ENCODE assay signal across 14 cellular contexts in genomic region chr20:50328996-50329898, GRCh38.
A peak's percentile ranks its signal among the peaks of the same experiment; 100 is the strongest.
DNase-seq lines count a peak whose midpoint lies in the region; ATAC-seq, FAIRE-seq and TF ChIP-seq lines count a peak whose summit lies in the region.
"Had no signal": no experiment of that assay in that cellular context is flagged by ENCODE, and none has a peak within 500 bp of the region (broad histone marks: within the 10 kb centered on the region; RNA-seq: fewer than 3 reads in every experiment).

No MANE protein-coding gene starts in this region.

- no peaks in the 10 kb centered on the region for H3K36me3 ChIP-seq in HEK293 (ENCODE audit: control insufficient read depth in 2 of 2, insufficient read depth in 1 of 2, low read length in 2 of 2)
- H3K36me3 ChIP-seq in K562 (ENCODE audit: control insufficient read depth, insufficient read depth, low read length) = no peaks in the 10 kb centered on the region
- no peaks in the 10 kb centered on the region for H3K36me3 ChIP-seq in spleen
- H3K36me3 ChIP-seq in BE2C = no peaks in the 10 kb centered on the region
- H3K36me3 ChIP-seq: BLaER1 treated with 17β-estradiol and CSF1 and Interleukin-3, amounts not matched to agents 10 nM and 100 nM had no signal

- H3K4me3 Mint-ChIP-seq in activated naive CD8-positive, alpha-beta T cell treated with anti-CD3 and anti-CD28 coated beads, Interleukin-2, amount 50 U/mL, for 24 hours = no peak overlapping the region
- no peak overlapping the region for H3K4me3 Mint-ChIP-seq in activated naive CD8-positive, alpha-beta T cell treated with anti-CD3 and anti-CD28 coated beads for 36 hours
- H3K4me3 Mint-ChIP-seq: CD4-positive, CD25-positive, alpha-beta regulatory T cell had no signal

- WGBS in K562 (ENCODE audit: insufficient coverage, low coverage, missing lambda C conversion rate) = 1% methylated on average over 4 of the region's 4 CpGs
- 92 to 95% (median 94%) methylated on average over 4 of the region's 4 CpGs for WGBS in spleen, 5 donors

- POLR2A ChIA-PET in HEK293 (lab: Yijun Ruan, JAX) (interaction anchor here (0.6 to 1.2 kb wide), 3 partner anchors 8 to 273 kb away, joined by 3 to 6 read pairs (median 4); no protein-coding TSS in a partner anchor), K562 (lab: Yijun Ruan, JAX) (interaction anchor here (0.5 kb wide), 1 partner anchor 138 kb away, joined by 3 read pairs; no protein-coding TSS in a partner anchor)

- H3K4me1 ChIP-seq in HEK293 (ENCODE audit: control insufficient read depth, insufficient read depth, low read length) (no peaks in the 10 kb centered on the region), K562 (replicated peaks in 1 of 2; ENCODE audit: control insufficient read depth in 2 of 2, insufficient read depth in 2 of 2, low read length in 2 of 2) (no peaks in the 10 kb centered on the region; a peak in 1 of 5 replicates), spleen (peaks cover 0 to 36% (median 13%) of the 10 kb centered on the region in 6 donors), BE2C (no peaks in the 10 kb centered on the region)

- no peak overlapping the region for H3K27ac ChIP-seq in HEK293 (ENCODE audit: extremely low read depth, low read depth, low read length)
- no peak overlapping the region for H3K27ac ChIP-seq in K562 (ENCODE audit: extremely low read depth, low read depth, low read length)
- no peak overlapping the region for H3K27ac ChIP-seq in spleen
- H3K27ac ChIP-seq: BLaER1 treated with 17β-estradiol and CSF1 and Interleukin-3, amounts not matched to agents 10 nM and 100 nM had no signal

- H3K36me3 Mint-ChIP-seq in activated naive CD8-positive, alpha-beta T cell treated with anti-CD3 and anti-CD28 coated beads, Interleukin-2, amount 50 U/mL, for 24 hours (ENCODE audit: low read depth) = no peaks in the 10 kb centered on the region
- no peaks in the 10 kb centered on the region for H3K36me3 Mint-ChIP-seq in activated naive CD8-positive, alpha-beta T cell treated with anti-CD3 and anti-CD28 coated beads for 36 hours
- H3K36me3 Mint-ChIP-seq: CD4-positive, CD25-positive, alpha-beta regulatory T cell had no signal

- in situ Hi-C loops in K562 (cut with MboI) = no loop called here

- H3K27me3 ChIP-seq in K562 (ENCODE audit: control insufficient read depth in 2 of 2, insufficient read depth in 2 of 2, low read length in 2 of 2) = no peaks in the 10 kb centered on the region
- H3K27me3 ChIP-seq in spleen (replicated peaks in 1 of 7) = peaks cover 0 to 13% (median 0%) of the 10 kb centered on the region in 7 donors
- no peaks in the 10 kb centered on the region for H3K27me3 ChIP-seq in BE2C

- BruUV-seq in K562 (replicated peaks; lab: Mats Ljungman, UMichigan) = no TSS peak

- no peaks in the 10 kb centered on the region for H4K20me1 ChIP-seq in K562 (replicated peaks; ENCODE audit: control insufficient read depth, insufficient read depth, low read length)
- H4K20me1 ChIP-seq: BLaER1 treated with 17β-estradiol and CSF1 and Interleukin-3, amounts not matched to agents 10 nM and 100 nM had no signal

- no peaks in the 10 kb centered on the region for H3K79me2 ChIP-seq in K562 (ENCODE audit: control insufficient read depth, insufficient read depth, low read length)

- TF ChIP-seq POLR2A in K562 (conservative IDR thresholded peaks at IDR 0.05) (no peak), spleen (IDR thresholded peaks at IDR 0.05) (no peak)

- CTCF ChIA-PET in HEK293 (lab: Yijun Ruan, JAX) (interaction anchor here (0.6 kb wide), 1 partner anchor 52 kb away, joined by 3 read pairs; no protein-coding TSS in a partner anchor), K562 (lab: Yijun Ruan, JAX; ENCODE audit: low intra/inter-chr PET ratio) (no interaction called here)

- H3K9me3 Mint-ChIP-seq in activated naive CD8-positive, alpha-beta T cell treated with anti-CD3 and anti-CD28 coated beads, Interleukin-2, amount 50 U/mL, for 24 hours = no peaks in the 10 kb centered on the region
- H3K9me3 Mint-ChIP-seq in activated naive CD8-positive, alpha-beta T cell treated with anti-CD3 and anti-CD28 coated beads for 36 hours = no peaks in the 10 kb centered on the region

- no peak for FAIRE-seq in K562 (lab: Jason Lieb, UNC)
- FAIRE-seq: H1 had no signal

- H3K4me3 ChIP-seq in HEK293 (ENCODE audit: low read depth, low read length) = no peak overlapping the region
- H3K4me3 ChIP-seq in K562 = no peak overlapping the region
- H3K4me3 ChIP-seq in spleen = no peak overlapping the region
- no peak overlapping the region for H3K4me3 ChIP-seq in BE2C (ENCODE audit: low read depth, low read length)

- H3K27me3 Mint-ChIP-seq in activated naive CD8-positive, alpha-beta T cell treated with anti-CD3 and anti-CD28 coated beads, Interleukin-2, amount 50 U/mL, for 24 hours = peaks cover 28% of the 10 kb centered on the region
- H3K27me3 Mint-ChIP-seq in activated naive CD8-positive, alpha-beta T cell treated with anti-CD3 and anti-CD28 coated beads for 36 hours = peaks cover 31% of the 10 kb centered on the region

- DNase-seq in activated naive CD8-positive, alpha-beta T cell treated with anti-CD3 and anti-CD28 coated beads, Interleukin-2, amount 50 U/mL, for 24 hours = no peak
- DNase-seq in activated naive CD8-positive, alpha-beta T cell treated with anti-CD3 and anti-CD28 coated beads for 36 hours = no peak
- DNase-seq in K562 (ENCODE audit: extremely low read depth in 1 of 4, low spot score in 3 of 4) (no peak), spleen (peak; percentile 12), H4 (ENCODE audit: low spot score) (no peak), BE2C (no peak)
- DNase-seq: 8988T; AML-193; CD4-positive, CD25-positive, alpha-beta regulatory T cell; DMS53; HCEC 1CT had no signal

- H3K27ac Mint-ChIP-seq in activated naive CD8-positive, alpha-beta T cell treated with anti-CD3 and anti-CD28 coated beads, Interleukin-2, amount 50 U/mL, for 24 hours = peak overlapping the region; percentile 0
- H3K27ac Mint-ChIP-seq in activated naive CD8-positive, alpha-beta T cell treated with anti-CD3 and anti-CD28 coated beads for 36 hours = no peak overlapping the region
- H3K27ac Mint-ChIP-seq: CD4-positive, CD25-positive, alpha-beta regulatory T cell had no signal

- H3K9ac ChIP-seq in K562 (ENCODE audit: insufficient read depth in 1 of 2, low read depth in 2 of 2, low read length in 2 of 2) = no peak overlapping the region
- H3K9ac ChIP-seq: BLaER1 treated with 17β-estradiol and CSF1 and Interleukin-3, amounts not matched to agents 10 nM and 100 nM had no signal

- peaks cover 4% of the 10 kb centered on the region for H3K9me1 ChIP-seq in K562 (ENCODE audit: control insufficient read depth, insufficient read depth, low read length)

- intact Hi-C loops in K562 (cut with micrococcal nuclease) = no loop called here
- intact Hi-C loops in spleen (cut with DNase I; ENCODE audit: low total_unique reads) = no loop called here

- H3K9me3 ChIP-seq in HEK293 (ENCODE audit: control insufficient read depth, insufficient read depth, low read depth, low read length) = no peaks in the 10 kb centered on the region
- peaks cover 8% of the 10 kb centered on the region for H3K9me3 ChIP-seq in K562 (replicated peaks; ENCODE audit: control insufficient read depth, insufficient read depth, low read depth, low read length)
- H3K9me3 ChIP-seq in spleen = peaks cover 0 to 14% (median 0%) of the 10 kb centered on the region in 8 donors
- H3K9me3 ChIP-seq in BE2C = no peaks in the 10 kb centered on the region

- no peak for TF ChIP-seq RAD21 in K562 (CRISPR knock-in tag; conservative IDR thresholded peaks at IDR 0.05 in 1 of 2, IDR thresholded peaks at IDR 0.05 in 1 of 2)

- TF ChIP-seq CTCF in HEK293 (tag by site-specific recombination; IDR thresholded peaks at IDR 0.05) = no peak
- no peak for TF ChIP-seq CTCF in K562 (IDR thresholded peaks at IDR 0.05 in 2 of 3, conservative IDR thresholded peaks at IDR 0.05 in 1 of 3; ENCODE audit: insufficient read depth in 2 of 3, low read depth in 1 of 3, low read length in 3 of 3)
- no peak for TF ChIP-seq CTCF in spleen (IDR thresholded peaks at IDR 0.05 in 8 of 11, conservative IDR thresholded peaks at IDR 0.05 in 3 of 11)
- TF ChIP-seq CTCF in BE2C (IDR thresholded peaks at IDR 0.05; ENCODE audit: low read depth, low read length) = no peak

- ATAC-seq in activated naive CD8-positive, alpha-beta T cell treated with anti-CD3 and anti-CD28 coated beads, Interleukin-2, amount 50 U/mL, for 24 hours = no peak
- no peak for ATAC-seq in K562

- no peak overlapping the region for H3K4me2 ChIP-seq in K562 (ENCODE audit: insufficient read depth, low read length)

- no peaks in the 10 kb centered on the region for H3K4me1 Mint-ChIP-seq in activated naive CD8-positive, alpha-beta T cell treated with anti-CD3 and anti-CD28 coated beads, Interleukin-2, amount 50 U/mL, for 24 hours
- H3K4me1 Mint-ChIP-seq in activated naive CD8-positive, alpha-beta T cell treated with anti-CD3 and anti-CD28 coated beads for 36 hours = no peaks in the 10 kb centered on the region
- H3K4me1 Mint-ChIP-seq: CD4-positive, CD25-positive, alpha-beta regulatory T cell had no signal

- no peak for TF ChIP-seq EP300 in K562 (IDR thresholded peaks at IDR 0.05; ENCODE audit: low read length)

- H2AFZ ChIP-seq in K562 (ENCODE audit: low read depth, low read length) = no peak overlapping the region

TF ChIP-seq in HEK293, 187 proteins besides CTCF, POLR2A, EP300 and RAD21 (continues in another document):
- no peak for TF ChIP-seq MYNN (tag by site-specific recombination; IDR thresholded peaks at IDR 0.05; ENCODE audit: borderline replicate concordance)

TF ChIP-seq in K562, 482 proteins besides CTCF, POLR2A, EP300 and RAD21 (continues in another document):
- no peak for TF ChIP-seq XRCC5 (IDR thresholded peaks at IDR 0.05; ENCODE audit: low read depth, low read length)
- TF ChIP-seq CHD1 (IDR thresholded peaks at IDR 0.05; ENCODE audit: low read length) = no peak
- TF ChIP-seq TEAD4 (IDR thresholded peaks at IDR 0.05; ENCODE audit: low read length) = no peak
- no peak for TF ChIP-seq TEAD4 (CRISPR knock-in tag; IDR thresholded peaks at IDR 0.05; ENCODE audit: borderline replicate concordance)
- TF ChIP-seq HIVEP1 (CRISPR knock-in tag; IDR thresholded peaks at IDR 0.05) = no peak
- no peak for TF ChIP-seq PTBP1 (IDR thresholded peaks at IDR 0.05; ENCODE audit: low read depth, low read length)
- peak; percentile 33 for TF ChIP-seq RBM25 (IDR thresholded peaks at IDR 0.05; ENCODE audit: low read depth, low read length, severe bottlenecking)
- TF ChIP-seq TCF3 (CRISPR knock-in tag; IDR thresholded peaks at IDR 0.05) = no peak
- no peak for TF ChIP-seq BRCA1 (IDR thresholded peaks at IDR 0.05)
- no peak for TF ChIP-seq BRCA1 (CRISPR knock-in tag; IDR thresholded peaks at IDR 0.05)
- no peak for TF ChIP-seq JUN (IDR thresholded peaks at IDR 0.05; ENCODE audit: borderline replicate concordance, low read depth, low read length)
- TF ChIP-seq JUN (CRISPR knock-in tag; IDR thresholded peaks at IDR 0.05; ENCODE audit: borderline replicate concordance) = no peak
- peak; percentile 78 for TF ChIP-seq ZNF121 (CRISPR knock-in tag; conservative IDR thresholded peaks at IDR 0.05)
- peak; percentile 62; the same call in 1 of the 2 replicates for TF ChIP-seq BCOR (IDR thresholded peaks at IDR 0.05)
- TF ChIP-seq POLR3A (IDR thresholded peaks at IDR 0.05; ENCODE audit: borderline replicate concordance, extremely low read depth, insufficient read depth, insufficient read length) = no peak
- TF ChIP-seq HOXB6 (CRISPR knock-in tag; IDR thresholded peaks at IDR 0.05; ENCODE audit: borderline replicate concordance) = no peak
